9 cellular contexts compared by ENCODE assay signal in genomic region chr2:188788621-188789020, GRCh38.
A peak's percentile ranks its signal among the peaks of the same experiment; 100 is the strongest.
DNase-seq lines count a peak whose midpoint lies in the region; ATAC-seq lines count a peak whose summit lies in the region.
"Had no signal": no experiment of that assay in that cellular context is flagged by ENCODE, and none has a peak within 500 bp of the region (broad histone marks: within the 10 kb centered on the region; RNA-seq: fewer than 3 reads in every experiment).

No MANE protein-coding gene starts in this region.

- CTCF ChIA-PET in activated naive CD4-positive, alpha-beta T cell treated with anti-CD3 and anti-CD28 coated beads, Interleukin-2, amount 10 ng/mL, durations not matched to agents 7 days and 5 days (lab: Charles Lee) = no interaction called here

- H3K27ac Mint-ChIP-seq in activated naive CD4-positive, alpha-beta T cell treated with anti-CD3 and anti-CD28 coated beads, Interleukin-2, amount 10 ng/mL, durations not matched to agents 7 days and 5 days = no peak overlapping the region

- H3K4me3 Mint-ChIP-seq in activated naive CD4-positive, alpha-beta T cell treated with anti-CD3 and anti-CD28 coated beads, Interleukin-2, amount 10 ng/mL, durations not matched to agents 7 days and 5 days = no peak overlapping the region

- H3K9me3 Mint-ChIP-seq in activated naive CD4-positive, alpha-beta T cell treated with anti-CD3 and anti-CD28 coated beads, Interleukin-2, amount 10 ng/mL, durations not matched to agents 7 days and 5 days = no peaks in the 10 kb centered on the region

- DNase-seq in A172 (ENCODE audit: low spot score) = peak; percentile 75
- DNase-seq in NCI-H69 (lab: John Stamatoyannopoulos, UW) = peak; percentile 65
- DNase-seq in myocyte (ENCODE audit: low read depth) = peak; percentile 86
- no peak for DNase-seq in activated naive CD4-positive, alpha-beta T cell treated with anti-CD3 and anti-CD28 coated beads, Interleukin-2, amount 10 ng/mL, durations not matched to agents 7 days and 5 days
- DNase-seq in NCI-H146 (lab: John Stamatoyannopoulos, UW) = no peak
- no peak for DNase-seq in NOMO-1 (lab: John Stamatoyannopoulos, UW; ENCODE audit: unreplicated experiment in 2 of 2)
- DNase-seq: activated naive CD4-positive, alpha-beta T cell treated with anti-CD3 and anti-CD28 coated beads, Interleukin-2, amount 50 U/mL, for 16 hours had no signal

- H3K4me1 Mint-ChIP-seq in activated naive CD4-positive, alpha-beta T cell treated with anti-CD3 and anti-CD28 coated beads, Interleukin-2, amount 10 ng/mL, durations not matched to agents 7 days and 5 days = no peaks in the 10 kb centered on the region

- ATAC-seq in esophagus mucosa = peak; percentile 74
- no peak for ATAC-seq in GM18519 (IDR thresholded peaks at IDR 0.05; ENCODE audit: low FRiP score, unreplicated experiment)

- no peaks in the 10 kb centered on the region for H3K36me3 Mint-ChIP-seq in activated naive CD4-positive, alpha-beta T cell treated with anti-CD3 and anti-CD28 coated beads, Interleukin-2, amount 10 ng/mL, durations not matched to agents 7 days and 5 days

- no peaks in the 10 kb centered on the region for H3K27me3 Mint-ChIP-seq in activated naive CD4-positive, alpha-beta T cell treated with anti-CD3 and anti-CD28 coated beads, Interleukin-2, amount 10 ng/mL, durations not matched to agents 7 days and 5 days

Comparison
In these comparisons a context has a peak if more than half of its experiments do, and no peak if none do; other contexts are left out.
1. DNase-seq: peak in A172 (single experiment), NCI-H69 (single experiment) and myocyte (single experiment); none in activated naive CD4-positive, alpha-beta T cell treated with anti-CD3 and anti-CD28 coated beads, Interleukin-2, amount 10 ng/mL, durations not matched to agents 7 days and 5 days (single experiment), NCI-H146 (single experiment) and NOMO-1 (0 of 2).